ENCODE assay signal across 7 cellular contexts in genomic region chr3:149042766-149043386, GRCh38. TPM values are rescaled to one million over a fixed set of nuclear protein-coding genes. Genes with fewer than 3 reads are reported as not detected.
DNase-seq lines count a peak whose midpoint lies in the region; ATAC-seq and TF ChIP-seq lines count a peak whose summit lies in the region.

No MANE protein-coding gene starts in this region.

- H2AFZ ChIP-seq in PC-3 (ENCODE audit: low read length): no peak overlapping the region

- H3K4me1 Mint-ChIP-seq in HFFc6 (ENCODE audit: low read depth): peaks cover 27% of the 10 kb centered on the region

- TF ChIP-seq POLR2A in gastrocnemius medialis (IDR thresholded peaks at IDR 0.05): no peak

- no peaks in the 10 kb centered on the region for H3K27me3 ChIP-seq in PC-3 (ENCODE audit: low read length)
- no peaks in the 10 kb centered on the region for H3K27me3 ChIP-seq in gastrocnemius medialis

- POLR2A ChIA-PET in PC-3 (lab: Charles Lee; ENCODE audit: unreplicated experiment): interaction anchor here (0.6 to 0.7 kb wide), 4 partner anchors 34 to 1427 kb away, joined by 3 to 8 read pairs (median 6); partner anchors contain the start of gene WWTR1

- H3K36me3 ChIP-seq in PC-3 (ENCODE audit: low read depth, low read length) (peaks cover 42% of the 10 kb centered on the region; the same call in 1 of the 2 replicates), gastrocnemius medialis (peaks cover 0 to 22% of the 10 kb centered on the region in 2 donors)

- H3K36me3 Mint-ChIP-seq in HFFc6 (ENCODE audit: low read depth): peaks cover 23% of the 10 kb centered on the region

- H3K9ac ChIP-seq in PC-3 (ENCODE audit: low read length): peak overlapping the region; percentile 29

- H3K4me1 ChIP-seq in PC-3 (ENCODE audit: insufficient read depth, low read length) (peaks cover 27% of the 10 kb centered on the region), gastrocnemius medialis (no peaks in the 10 kb centered on the region)

- peak overlapping the region; percentile 50 for H3K4me2 ChIP-seq in PC-3 (ENCODE audit: low read length)

- H3F3A ChIP-seq in PC-3 (ENCODE audit: low read length, unreplicated experiment): peaks cover 3% of the 10 kb centered on the region

- H3K9me2 ChIP-seq in PC-3 (replicated peaks; ENCODE audit: low read length): no peaks in the 10 kb centered on the region

- 0 out of 2 replicates have a peak, but pooled peaks cover 2% of the 10 kb centered on the region for H3K27me3 Mint-ChIP-seq in HFFc6 (ENCODE audit: insufficient read depth)

- H3K27ac Mint-ChIP-seq in HFFc6: peak overlapping the region; percentile 76

- ATAC-seq in GM18867 (IDR thresholded peaks at IDR 0.05; ENCODE audit: unreplicated experiment) (peak; percentile 92), PC-3 (peak; percentile 90), left colon (peak; percentile 48), gastrocnemius medialis (no peak)

- H3K9me3 Mint-ChIP-seq in HFFc6: no peaks in the 10 kb centered on the region

- in situ Hi-C loops in gastrocnemius medialis (cut with MboI; ENCODE audit: low sequenced_read_pairs in 4 of 4): no loop called here

- H3K9me3 ChIP-seq in PC-3 (ENCODE audit: low read length) (no peaks in the 10 kb centered on the region), gastrocnemius medialis (no peaks in the 10 kb centered on the region)

- DNase-seq in HFFc6 (peak; percentile 16), PC-3 (peak; percentile 80), left colon (no peak), DMS114 treated with DMSO at 0.1 percent for 48 hours (lab: John Stamatoyannopoulos, UW; ENCODE audit: unreplicated experiment) (no peak), NCI-H345 treated with DMSO at 0.1 percent for 48 hours (lab: John Stamatoyannopoulos, UW; ENCODE audit: unreplicated experiment) (no peak), gastrocnemius medialis (no peak)

- no peaks in the 10 kb centered on the region for H4K20me1 ChIP-seq in PC-3 (ENCODE audit: low read length)

- H3K27ac ChIP-seq in PC-3 (ENCODE audit: low read length) (peak overlapping the region; percentile 84), gastrocnemius medialis (no peak overlapping the region)

- no peaks in the 10 kb centered on the region for H3K79me2 ChIP-seq in PC-3 (ENCODE audit: low read length)

- H3K4me3 Mint-ChIP-seq in HFFc6: peak overlapping the region; percentile 50

- TF ChIP-seq CTCF in HFFc6 (IDR thresholded peaks at IDR 0.05) (no peak), PC-3 (conservative IDR thresholded peaks at IDR 0.05; ENCODE audit: low read depth, low read length) (no peak), gastrocnemius medialis (IDR thresholded peaks at IDR 0.05 in 4 of 5, conservative IDR thresholded peaks at IDR 0.05 in 1 of 5) (no peak)

- BruUV-seq in PC-3 (replicated peaks; lab: Mats Ljungman, UMichigan): no TSS peak

- H3K4me3 ChIP-seq in PC-3 (ENCODE audit: low read length) (0 out of 2 replicates have a peak overlapping the region, but pooled peaks have one; percentile 13), gastrocnemius medialis (no peak overlapping the region)

- intact Hi-C loops in PC-3 (cut with micrococcal nuclease): loop anchor here (2.0 kb wide), 2 partner anchors 38 to 42 kb away; no protein-coding TSS in a partner anchor
- intact Hi-C loops in left colon (cut with DNase I, micrococcal nuclease): no loop called here
- intact Hi-C loops in gastrocnemius medialis (cut with DNase I; ENCODE audit: low total_unique reads): no loop called here

- CTCF ChIA-PET in PC-3 (lab: Charles Lee): interaction anchor here (0.6 to 0.8 kb wide), 2 partner anchors 52 to 80 kb away, joined by 3 read pairs; no protein-coding TSS in a partner anchor

RNA-seq across cellular contexts. Expression of gene HLTF, which starts 43.5 kb away (rescaled TPM):
- total RNA-seq in HFFc6 (2021; fragmentation: NEBNext Ultra II Directional; extraction: Animal tissue kit (Norgen Biotek cat#: 25700)): 10 to 100 TPM; 31.0 to 36.6 (median 34.5) TPM
- 36.5 and 43.3 TPM in 2 replicates for total RNA-seq in PC-3 (2014; rRNA removed)
- 10 to 100 TPM; 10.5 to 10.8 TPM for total RNA-seq in left colon
- total RNA-seq in gastrocnemius medialis: 10 to 100 TPM in 1 of 4 donors, 1 to 10 TPM in 3; 2.8 to 11.0 (median 5.9) TPM

RNA-seq across cellular contexts. Expression of gene GYG1, which starts 51.5 kb away (rescaled TPM):
- 10 to 100 TPM; 68.9 to 88.6 (median 78.5) TPM for total RNA-seq in HFFc6 (2021; fragmentation: NEBNext Ultra II Directional; extraction: Animal tissue kit (Norgen Biotek cat#: 25700))
- total RNA-seq in PC-3 (2014; rRNA removed) (9.9 and 12.0 TPM in 2 replicates), left colon (10 to 100 TPM; 18.5 to 31.2 TPM), gastrocnemius medialis (100 to 1,000 TPM; 298 to 526 (median 331) TPM)

Comparison
In these comparisons a context has a peak if more than half of its experiments do, and no peak if none do; other contexts are left out.
1. ATAC-seq: peak in GM18867 (single experiment), PC-3 (single experiment) and left colon (single experiment); none in gastrocnemius medialis (0 of 2).
2. DNase-seq: peak in HFFc6 (single experiment) and PC-3 (single experiment); none in left colon (0 of 2), DMS114 treated with DMSO at 0.1 percent for 48 hours (single experiment), NCI-H345 treated with DMSO at 0.1 percent for 48 hours (single experiment) and gastrocnemius medialis (0 of 2).